Comparison of ENCODE assay signal across 8 cellular contexts in genomic region chr1:201348211-201348566, GRCh38. TPM values are rescaled to one million over a fixed set of nuclear protein-coding genes. Genes with fewer than 3 reads are reported as not detected.
DNase-seq lines count a peak whose midpoint lies in the region; ATAC-seq and TF ChIP-seq lines count a peak whose summit lies in the region.

No MANE protein-coding gene starts in this region.

- BruUV-seq in Caco-2 (replicated peaks; lab: Mats Ljungman, UMichigan) = no TSS peak

- no peak for TF ChIP-seq POLR2A in body of pancreas (IDR thresholded peaks at IDR 0.05)
- TF ChIP-seq POLR2A in thyroid gland (IDR thresholded peaks at IDR 0.05) = no peak
- no peak for TF ChIP-seq POLR2A in gastroesophageal sphincter (IDR thresholded peaks at IDR 0.05)

- in situ Hi-C loops in HAP-1 (cut with MboI; ENCODE audit: low sequenced_read_pairs) = no loop called here

- no peak overlapping the region for H3K27ac Mint-ChIP-seq in Caco-2 (ENCODE audit: unreplicated experiment)

- POLR2A ChIA-PET in Caco-2 (lab: Charles Lee) = no interaction called here

- H3K4me1 ChIP-seq in Caco-2 = no peaks in the 10 kb centered on the region
- H3K4me1 ChIP-seq in HAP-1 = no peaks in the 10 kb centered on the region
- H3K4me1 ChIP-seq in body of pancreas = no peaks in the 10 kb centered on the region
- no peaks in the 10 kb centered on the region for H3K4me1 ChIP-seq in thyroid gland
- no peaks in the 10 kb centered on the region for H3K4me1 ChIP-seq in gastroesophageal sphincter

- TF ChIP-seq CTCF in Caco-2 (IDR thresholded peaks at IDR 0.05; ENCODE audit: insufficient read depth in 1 of 2, low read depth in 1 of 2, low read length in 1 of 2, severe bottlenecking in 1 of 2, unreplicated experiment in 1 of 2) (peak; percentile 42 to 74), body of pancreas (IDR thresholded peaks at IDR 0.05) (peak; percentile 45 to 66 (median 56)), thyroid gland (IDR thresholded peaks at IDR 0.05) (peak in 5 of 6 experiments; percentile 15 to 52 (median 37)), gastroesophageal sphincter (IDR thresholded peaks at IDR 0.05) (peak in 1 of 4 experiments; percentile 46)

- H3K9me3 Mint-ChIP-seq in Caco-2 (ENCODE audit: unreplicated experiment) = no peaks in the 10 kb centered on the region

- H3K4me3 ChIP-seq in Caco-2 (ENCODE audit: low read depth, low read length) (no peak overlapping the region), HAP-1 (no peak overlapping the region), body of pancreas (no peak overlapping the region), thyroid gland (replicated peaks in 1 of 3) (no peak overlapping the region), gastroesophageal sphincter (no peak overlapping the region)

- H3K4me3 Mint-ChIP-seq in Caco-2 (ENCODE audit: unreplicated experiment) = no peak overlapping the region

- H3K9me3 ChIP-seq in Caco-2 (no peaks in the 10 kb centered on the region), HAP-1 (no peaks in the 10 kb centered on the region), body of pancreas (no peaks in the 10 kb centered on the region), thyroid gland (no peaks in the 10 kb centered on the region), gastroesophageal sphincter (no peaks in the 10 kb centered on the region)

- no peaks in the 10 kb centered on the region; the same call in 1 of the 2 replicates for H3K27me3 ChIP-seq in Caco-2 (replicated peaks; ENCODE audit: control insufficient read depth, insufficient read depth, low read length)
- H3K27me3 ChIP-seq in HAP-1 (ENCODE audit: low read depth) = peaks cover 16% of the 10 kb centered on the region; the same call in 1 of the 2 replicates
- H3K27me3 ChIP-seq in body of pancreas = no peaks in the 10 kb centered on the region
- no peaks in the 10 kb centered on the region for H3K27me3 ChIP-seq in thyroid gland
- peaks cover 25% of the 10 kb centered on the region for H3K27me3 ChIP-seq in gastroesophageal sphincter

- peak; percentile 60 to 73 for DNase-seq in Caco-2
- peak; percentile 38 to 72 for DNase-seq in HAP-1 (ENCODE audit: low spot score in 2 of 2)
- peak; percentile 1 for DNase-seq in NCI-H774 (lab: John Stamatoyannopoulos, UW)
- peak; percentile 39 to 53 (median 46) for DNase-seq in body of pancreas
- DNase-seq in kidney glomerular epithelial cell (lab: John Stamatoyannopoulos, UW) = peak; percentile 31
- DNase-seq in thyroid gland = peak; percentile 19 to 27

- intact Hi-C loops in Caco-2 (cut with micrococcal nuclease; ENCODE audit: unreplicated experiment) (loop anchor here (1.0 to 5.0 kb wide), 2 partner anchors 13 to 59 kb away; no protein-coding TSS in a partner anchor), body of pancreas (cut with DNase I) (no loop called here), thyroid gland (cut with DNase I) (no loop called here)

- H3K27me3 Mint-ChIP-seq in Caco-2 (ENCODE audit: insufficient read depth, unreplicated experiment) = peaks cover 16% of the 10 kb centered on the region

- CTCF ChIA-PET in Caco-2 (lab: Charles Lee) = interaction anchor here (0.6 to 1.5 kb wide), 14 partner anchors 8 to 377 kb away, joined by 3 to 13 read pairs (median 3); no protein-coding TSS in a partner anchor

- TF ChIP-seq EP300 in gastroesophageal sphincter (IDR thresholded peaks at IDR 0.05) = no peak

- H3K36me3 ChIP-seq in Caco-2 (ENCODE audit: control insufficient read depth, insufficient read depth, low read length) = no peaks in the 10 kb centered on the region
- H3K36me3 ChIP-seq in HAP-1 (replicated peaks) = no peaks in the 10 kb centered on the region
- no peaks in the 10 kb centered on the region for H3K36me3 ChIP-seq in body of pancreas (replicated peaks in 1 of 2; ENCODE audit: insufficient read depth in 1 of 2, low read depth in 2 of 2)
- no peaks in the 10 kb centered on the region for H3K36me3 ChIP-seq in thyroid gland
- H3K36me3 ChIP-seq in gastroesophageal sphincter = no peaks in the 10 kb centered on the region

- no peaks in the 10 kb centered on the region for H3K36me3 Mint-ChIP-seq in Caco-2 (ENCODE audit: insufficient read depth, unreplicated experiment)

- H3K4me1 Mint-ChIP-seq in Caco-2 (ENCODE audit: low read depth, unreplicated experiment) = no peaks in the 10 kb centered on the region

- WGBS in body of pancreas, 2 donors = 11 to 17% methylated on average over 6 of the region's 6 CpGs
- WGBS in thyroid gland, 2 donors = 20 to 35% methylated on average over 6 of the region's 6 CpGs
- 40 to 60% methylated on average over 1 of the region's 6 CpGs for WGBS in gastroesophageal sphincter (ENCODE audit: low coverage in 1 of 2), 2 donors

- ATAC-seq in body of pancreas (peak; percentile 70), gastroesophageal sphincter (no peak), HG02981 (IDR thresholded peaks at IDR 0.05; ENCODE audit: unreplicated experiment) (no peak)

- H3K27ac ChIP-seq in body of pancreas = no peak overlapping the region
- H3K27ac ChIP-seq in thyroid gland = no peak overlapping the region
- no peak overlapping the region for H3K27ac ChIP-seq in gastroesophageal sphincter

RNA-seq across cellular contexts. Expression of gene TNNT2, which starts 29.3 kb away (rescaled TPM):
- total RNA-seq in Caco-2 (2022) = 5.9 and 7.3 TPM in 2 replicates
- total RNA-seq in body of pancreas = 1 to 10 TPM in 1 of 2 donors, not detected in 1; 1.8 TPM
- under 1 TPM in 1 of 4 donors, not detected in 3; 0.24 TPM for total RNA-seq in thyroid gland
- under 1 TPM in 3 of 4 donors, not detected in 1; 0.47 to 0.94 (median 0.81) TPM for total RNA-seq in gastroesophageal sphincter

RNA-seq across cellular contexts. Expression of gene LAD1, which starts 50.9 kb away (rescaled TPM):
- total RNA-seq in Caco-2 (2022) (77.2 and 80.5 TPM in 2 replicates), body of pancreas (10 to 100 TPM; 46.1 to 54.7 TPM), thyroid gland (1 to 10 TPM; 2.9 to 7.4 (median 5.1) TPM), gastroesophageal sphincter (10 to 100 TPM in 1 of 4 donors, 1 to 10 TPM in 3; 1.2 to 24.1 (median 1.9) TPM)

Comparison
In these comparisons a context has a peak if more than half of its experiments do, and no peak if none do; other contexts are left out.
1. DNase-seq: peak in every context shown above with its lines; median percentile 66 in Caco-2; 55 in HAP-1; 46 in body of pancreas; 31 in kidney glomerular epithelial cell; 23 in thyroid gland; 1 in NCI-H774.